Comparison of ENCODE assay signal across 1 cellular context in the genomic region with DNA sequence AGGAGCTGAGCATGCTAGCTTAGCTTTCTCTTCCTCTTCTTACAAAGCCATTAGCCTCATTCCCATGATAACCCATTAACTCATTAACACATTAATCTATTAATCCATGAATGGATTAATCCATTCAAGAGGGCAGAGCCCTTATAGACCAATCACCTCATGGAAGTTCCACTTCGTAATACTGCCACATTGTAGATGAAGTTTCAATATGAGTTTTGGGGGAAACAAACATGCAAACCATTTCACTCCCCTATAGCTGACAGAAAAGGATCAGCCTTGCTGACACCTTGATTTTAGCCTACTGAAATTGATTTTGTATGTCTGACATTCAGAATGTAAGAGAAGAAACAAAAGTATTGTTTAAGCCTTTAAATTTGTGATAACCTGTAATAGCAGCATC.
TF ChIP-seq lines count a peak whose summit lies in the region.

No MANE protein-coding gene starts in this region.

TF ChIP-seq in GM12878, 131 proteins besides CTCF, POLR2A, EP300 and RAD21 (continued from another document):
- TF ChIP-seq, protein P1, sequence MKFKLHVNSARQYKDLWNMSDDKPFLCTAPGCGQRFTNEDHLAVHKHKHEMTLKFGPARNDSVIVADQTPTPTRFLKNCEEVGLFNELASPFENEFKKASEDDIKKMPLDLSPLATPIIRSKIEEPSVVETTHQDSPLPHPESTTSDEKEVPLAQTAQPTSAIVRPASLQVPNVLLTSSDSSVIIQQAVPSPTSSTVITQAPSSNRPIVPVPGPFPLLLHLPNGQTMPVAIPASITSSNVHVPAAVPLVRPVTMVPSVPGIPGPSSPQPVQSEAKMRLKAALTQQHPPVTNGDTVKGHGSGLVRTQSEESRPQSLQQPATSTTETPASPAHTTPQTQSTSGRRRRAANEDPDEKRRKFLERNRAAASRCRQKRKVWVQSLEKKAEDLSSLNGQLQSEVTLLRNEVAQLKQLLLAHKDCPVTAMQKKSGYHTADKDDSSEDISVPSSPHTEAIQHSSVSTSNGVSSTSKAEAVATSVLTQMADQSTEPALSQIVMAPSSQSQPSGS (IDR thresholded peaks at IDR 0.05; ENCODE audit: low read length): no peak
